31 cellular contexts compared by ENCODE assay signal in the genomic region with DNA sequence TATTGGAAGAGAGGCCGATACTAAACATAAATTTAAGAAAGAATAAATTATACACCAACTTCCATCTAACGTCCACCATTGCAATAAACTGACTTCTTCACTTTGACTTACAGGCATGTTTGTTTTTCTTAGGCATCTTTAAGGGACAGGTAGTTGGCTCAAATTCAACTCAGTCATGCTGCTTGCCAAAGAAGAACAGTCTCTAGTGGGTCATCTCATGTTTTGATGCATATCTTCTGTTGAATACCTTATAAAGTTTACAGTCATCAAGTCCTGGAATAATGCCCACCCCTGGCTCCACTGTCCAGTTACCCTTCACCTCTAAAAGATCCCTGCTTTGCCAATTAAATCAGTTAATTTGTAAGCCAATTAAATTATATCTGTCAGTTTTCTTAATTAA.
"Had no signal": no experiment of that assay in that cellular context is flagged by ENCODE, and none has a peak within 500 bp of the region (broad histone marks: within the 10 kb centered on the region; RNA-seq: fewer than 3 reads in every experiment).

No MANE protein-coding gene starts in this region.

- H3K4me1 ChIP-seq: esophagus muscularis mucosa, gastrocnemius medialis, heart left ventricle had no signal

- H3K27me3 ChIP-seq: brain microvascular endothelial cell, esophagus muscularis mucosa, foreskin keratinocyte, gastrocnemius medialis, heart left ventricle had no signal

- H3K36me3 ChIP-seq: brain microvascular endothelial cell, esophagus muscularis mucosa, gastrocnemius medialis, heart left ventricle, WERI-Rb-1 had no signal

- H3K36me3 Mint-ChIP-seq: activated naive CD8-positive, alpha-beta T cell had no signal

- DNase-seq: activated B cell treated with CpG ODN at 0.5 μM for 24 hours; activated CD4-positive, alpha-beta T cell treated with anti-CD3 and anti-CD28 coated beads for 48 hours; activated CD4-positive, alpha-beta T cell treated with anti-CD3 and anti-CD28 coated beads, Interleukin-2, amount 50 U/mL, for 1 hour; activated CD4-positive, alpha-beta T cell treated with anti-CD3 and anti-CD28 coated beads, Interleukin-2, amount 50 U/mL, for 48 hours; activated CD8-positive, alpha-beta memory T cell treated with anti-CD3 and anti-CD28 coated beads for 24 hours; activated CD8-positive, alpha-beta T cell treated with anti-CD3 and anti-CD28 coated beads for 36 hours; activated effector memory CD4-positive, alpha-beta T cell treated with Interleukin-2 at 50 U/mL for 16 hours; activated gamma-delta T cell treated with Interleukin-2 at 50 U/mL for 16 hours; activated naive CD4-positive, alpha-beta T cell treated with anti-CD3 and anti-CD28 coated beads, Interleukin-2, amount 50 U/mL, for 16 hours; activated naive CD4-positive, alpha-beta T cell treated with Interleukin-2 at 50 U/mL for 16 hours; activated T-cell treated with anti-CD3 and anti-CD28 coated beads, Interleukin-2, amount 50 U/mL, for 4 hours; amniotic stem cell; anterior cingulate cortex; brain microvascular endothelial cell; caudate nucleus; cortex of kidney; dermis blood vessel endothelial cell; effector CD4-positive, alpha-beta T cell; effector memory CD8-positive, alpha-beta T cell; erythroblast; foreskin keratinocyte; gastrocnemius medialis; glutamatergic neuron; heart left ventricle; T1000; WERI-Rb-1 had no signal

- H3K27ac ChIP-seq: brain microvascular endothelial cell, esophagus muscularis mucosa, foreskin keratinocyte, gastrocnemius medialis, heart left ventricle, WERI-Rb-1 had no signal

- H3K27ac Mint-ChIP-seq: activated B cell treated with CpG ODN at 0.5 μM for 24 hours; activated CD8-positive, alpha-beta T cell treated with anti-CD3 and anti-CD28 coated beads for 36 hours; activated naive CD8-positive, alpha-beta T cell; activated T-helper 17 cell treated with anti-CD3 and anti-CD28 coated beads, Interleukin-2, amount 50 U/mL, for 72 hours; effector memory CD8-positive, alpha-beta T cell; T-helper 2 cell treated with Interferon-gamma antibody and Interleukin-4, amounts not matched to agents 5 μg/mL and 100 μg/mL, for 36 hours had no signal

- H3K4me3 Mint-ChIP-seq: activated B cell treated with CpG ODN at 0.5 μM for 24 hours; activated CD8-positive, alpha-beta T cell treated with anti-CD3 and anti-CD28 coated beads for 36 hours; activated naive CD8-positive, alpha-beta T cell; activated T-cell treated with anti-CD3 and anti-CD28 coated beads, Interleukin-2, amount 50 U/mL, for 4 hours; activated T-helper 17 cell treated with anti-CD3 and anti-CD28 coated beads, Interleukin-2, amount 50 U/mL, for 72 hours; effector memory CD8-positive, alpha-beta T cell; T-helper 2 cell treated with Interferon-gamma antibody and Interleukin-4, amounts not matched to agents 5 μg/mL and 100 μg/mL, for 36 hours had no signal

- H3K4me1 Mint-ChIP-seq: activated B cell treated with CpG ODN at 0.5 μM for 24 hours; activated T-helper 17 cell treated with anti-CD3 and anti-CD28 coated beads, Interleukin-2, amount 50 U/mL, for 72 hours had no signal

- ATAC-seq: activated CD4-positive, CD25-positive, alpha-beta regulatory T cell treated with anti-CD3 and anti-CD28 coated beads, Interleukin-2, amount 50 U/mL, for 24 hours; activated CD8-positive, alpha-beta T cell treated with anti-CD3 and anti-CD28 coated beads for 36 hours; activated T-cell treated with anti-CD3 and anti-CD28 coated beads, Interleukin-2, amount 50 U/mL, for 4 hours; activated T-helper 17 cell treated with anti-CD3 and anti-CD28 coated beads, Interleukin-2, amount 50 U/mL, for 72 hours; effector memory CD8-positive, alpha-beta T cell; foreskin keratinocyte; gastrocnemius medialis; heart left ventricle had no signal

- H3K9me3 ChIP-seq: gastrocnemius medialis had no signal

- H3K4me3 ChIP-seq: esophagus muscularis mucosa, gastrocnemius medialis, heart left ventricle had no signal

- H3K27me3 Mint-ChIP-seq: activated B cell treated with CpG ODN at 0.5 μM for 24 hours; activated CD8-positive, alpha-beta T cell treated with anti-CD3 and anti-CD28 coated beads for 36 hours; activated naive CD8-positive, alpha-beta T cell; activated T-helper 17 cell treated with anti-CD3 and anti-CD28 coated beads, Interleukin-2, amount 50 U/mL, for 72 hours; effector memory CD8-positive, alpha-beta T cell had no signal
